ENCODE assay signal across 2 cellular contexts in genomic region chr17:11618861-11619566, GRCh38.
TF ChIP-seq lines count a peak whose summit lies in the region.

No MANE protein-coding gene starts in this region.

TF ChIP-seq in A549, 52 proteins besides CTCF, POLR2A, EP300 and RAD21 (continued from another document):
- TF ChIP-seq, protein P1, sequence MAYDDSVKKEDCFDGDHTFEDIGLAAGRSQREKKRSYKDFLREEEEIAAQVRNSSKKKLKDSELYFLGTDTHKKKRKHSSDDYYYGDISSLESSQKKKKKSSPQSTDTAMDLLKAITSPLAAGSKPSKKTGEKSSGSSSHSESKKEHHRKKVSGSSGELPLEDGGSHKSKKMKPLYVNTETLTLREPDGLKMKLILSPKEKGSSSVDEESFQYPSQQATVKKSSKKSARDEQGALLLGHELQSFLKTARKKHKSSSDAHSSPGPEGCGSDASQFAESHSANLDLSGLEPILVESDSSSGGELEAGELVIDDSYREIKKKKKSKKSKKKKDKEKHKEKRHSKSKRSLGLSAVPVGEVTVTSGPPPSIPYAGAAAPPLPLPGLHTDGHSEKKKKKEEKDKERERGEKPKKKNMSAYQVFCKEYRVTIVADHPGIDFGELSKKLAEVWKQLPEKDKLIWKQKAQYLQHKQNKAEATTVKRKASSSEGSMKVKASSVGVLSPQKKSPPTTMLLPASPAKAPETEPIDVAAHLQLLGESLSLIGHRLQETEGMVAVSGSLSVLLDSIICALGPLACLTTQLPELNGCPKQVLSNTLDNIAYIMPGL (CRISPR knock-in tag; IDR thresholded peaks at IDR 0.05; ENCODE audit: borderline replicate concordance), result no peak
- TF ChIP-seq KDM1A (IDR thresholded peaks at IDR 0.05; ENCODE audit: low read depth) (no peak), SREBF2 (IDR thresholded peaks at IDR 0.05) (no peak), PHF8 (IDR thresholded peaks at IDR 0.05; ENCODE audit: borderline replicate concordance, low read depth) (no peak), FOSB (CRISPR knock-in tag; IDR thresholded peaks at IDR 0.05) (no peak), NPAS2 (CRISPR knock-in tag; IDR thresholded peaks at IDR 0.05; ENCODE audit: borderline replicate concordance) (no peak), EHF (CRISPR knock-in tag; IDR thresholded peaks at IDR 0.05) (no peak), SMC3 (IDR thresholded peaks at IDR 0.05) (no peak), ESRRA (IDR thresholded peaks at IDR 0.05; ENCODE audit: borderline replicate concordance, low read length) (no peak), FOXS1 (CRISPR knock-in tag; IDR thresholded peaks at IDR 0.05) (no peak), HDAC2 (IDR thresholded peaks at IDR 0.05) (no peak), HOXA7 (CRISPR knock-in tag; IDR thresholded peaks at IDR 0.05) (no peak), TFCP2L1 (CRISPR knock-in tag; IDR thresholded peaks at IDR 0.05) (no peak), ZFP36 (IDR thresholded peaks at IDR 0.05; ENCODE audit: borderline replicate concordance, partially characterized antibody) (no peak)
- TF ChIP-seq, protein P2, sequence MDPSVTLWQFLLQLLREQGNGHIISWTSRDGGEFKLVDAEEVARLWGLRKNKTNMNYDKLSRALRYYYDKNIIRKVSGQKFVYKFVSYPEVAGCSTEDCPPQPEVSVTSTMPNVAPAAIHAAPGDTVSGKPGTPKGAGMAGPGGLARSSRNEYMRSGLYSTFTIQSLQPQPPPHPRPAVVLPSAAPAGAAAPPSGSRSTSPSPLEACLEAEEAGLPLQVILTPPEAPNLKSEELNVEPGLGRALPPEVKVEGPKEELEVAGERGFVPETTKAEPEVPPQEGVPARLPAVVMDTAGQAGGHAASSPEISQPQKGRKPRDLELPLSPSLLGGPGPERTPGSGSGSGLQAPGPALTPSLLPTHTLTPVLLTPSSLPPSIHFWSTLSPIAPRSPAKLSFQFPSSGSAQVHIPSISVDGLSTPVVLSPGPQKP (IDR thresholded peaks at IDR 0.05; ENCODE audit: low read depth, low read length), result no peak
- TF ChIP-seq, protein P3, sequence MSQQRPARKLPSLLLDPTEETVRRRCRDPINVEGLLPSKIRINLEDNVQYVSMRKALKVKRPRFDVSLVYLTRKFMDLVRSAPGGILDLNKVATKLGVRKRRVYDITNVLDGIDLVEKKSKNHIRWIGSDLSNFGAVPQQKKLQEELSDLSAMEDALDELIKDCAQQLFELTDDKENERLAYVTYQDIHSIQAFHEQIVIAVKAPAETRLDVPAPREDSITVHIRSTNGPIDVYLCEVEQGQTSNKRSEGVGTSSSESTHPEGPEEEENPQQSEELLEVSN (IDR thresholded peaks at IDR 0.05; ENCODE audit: borderline replicate concordance, low read depth), result no peak

TF ChIP-seq in GM23338, 12 proteins besides CTCF, POLR2A, EP300 and RAD21:
- TF ChIP-seq, protein P4, sequence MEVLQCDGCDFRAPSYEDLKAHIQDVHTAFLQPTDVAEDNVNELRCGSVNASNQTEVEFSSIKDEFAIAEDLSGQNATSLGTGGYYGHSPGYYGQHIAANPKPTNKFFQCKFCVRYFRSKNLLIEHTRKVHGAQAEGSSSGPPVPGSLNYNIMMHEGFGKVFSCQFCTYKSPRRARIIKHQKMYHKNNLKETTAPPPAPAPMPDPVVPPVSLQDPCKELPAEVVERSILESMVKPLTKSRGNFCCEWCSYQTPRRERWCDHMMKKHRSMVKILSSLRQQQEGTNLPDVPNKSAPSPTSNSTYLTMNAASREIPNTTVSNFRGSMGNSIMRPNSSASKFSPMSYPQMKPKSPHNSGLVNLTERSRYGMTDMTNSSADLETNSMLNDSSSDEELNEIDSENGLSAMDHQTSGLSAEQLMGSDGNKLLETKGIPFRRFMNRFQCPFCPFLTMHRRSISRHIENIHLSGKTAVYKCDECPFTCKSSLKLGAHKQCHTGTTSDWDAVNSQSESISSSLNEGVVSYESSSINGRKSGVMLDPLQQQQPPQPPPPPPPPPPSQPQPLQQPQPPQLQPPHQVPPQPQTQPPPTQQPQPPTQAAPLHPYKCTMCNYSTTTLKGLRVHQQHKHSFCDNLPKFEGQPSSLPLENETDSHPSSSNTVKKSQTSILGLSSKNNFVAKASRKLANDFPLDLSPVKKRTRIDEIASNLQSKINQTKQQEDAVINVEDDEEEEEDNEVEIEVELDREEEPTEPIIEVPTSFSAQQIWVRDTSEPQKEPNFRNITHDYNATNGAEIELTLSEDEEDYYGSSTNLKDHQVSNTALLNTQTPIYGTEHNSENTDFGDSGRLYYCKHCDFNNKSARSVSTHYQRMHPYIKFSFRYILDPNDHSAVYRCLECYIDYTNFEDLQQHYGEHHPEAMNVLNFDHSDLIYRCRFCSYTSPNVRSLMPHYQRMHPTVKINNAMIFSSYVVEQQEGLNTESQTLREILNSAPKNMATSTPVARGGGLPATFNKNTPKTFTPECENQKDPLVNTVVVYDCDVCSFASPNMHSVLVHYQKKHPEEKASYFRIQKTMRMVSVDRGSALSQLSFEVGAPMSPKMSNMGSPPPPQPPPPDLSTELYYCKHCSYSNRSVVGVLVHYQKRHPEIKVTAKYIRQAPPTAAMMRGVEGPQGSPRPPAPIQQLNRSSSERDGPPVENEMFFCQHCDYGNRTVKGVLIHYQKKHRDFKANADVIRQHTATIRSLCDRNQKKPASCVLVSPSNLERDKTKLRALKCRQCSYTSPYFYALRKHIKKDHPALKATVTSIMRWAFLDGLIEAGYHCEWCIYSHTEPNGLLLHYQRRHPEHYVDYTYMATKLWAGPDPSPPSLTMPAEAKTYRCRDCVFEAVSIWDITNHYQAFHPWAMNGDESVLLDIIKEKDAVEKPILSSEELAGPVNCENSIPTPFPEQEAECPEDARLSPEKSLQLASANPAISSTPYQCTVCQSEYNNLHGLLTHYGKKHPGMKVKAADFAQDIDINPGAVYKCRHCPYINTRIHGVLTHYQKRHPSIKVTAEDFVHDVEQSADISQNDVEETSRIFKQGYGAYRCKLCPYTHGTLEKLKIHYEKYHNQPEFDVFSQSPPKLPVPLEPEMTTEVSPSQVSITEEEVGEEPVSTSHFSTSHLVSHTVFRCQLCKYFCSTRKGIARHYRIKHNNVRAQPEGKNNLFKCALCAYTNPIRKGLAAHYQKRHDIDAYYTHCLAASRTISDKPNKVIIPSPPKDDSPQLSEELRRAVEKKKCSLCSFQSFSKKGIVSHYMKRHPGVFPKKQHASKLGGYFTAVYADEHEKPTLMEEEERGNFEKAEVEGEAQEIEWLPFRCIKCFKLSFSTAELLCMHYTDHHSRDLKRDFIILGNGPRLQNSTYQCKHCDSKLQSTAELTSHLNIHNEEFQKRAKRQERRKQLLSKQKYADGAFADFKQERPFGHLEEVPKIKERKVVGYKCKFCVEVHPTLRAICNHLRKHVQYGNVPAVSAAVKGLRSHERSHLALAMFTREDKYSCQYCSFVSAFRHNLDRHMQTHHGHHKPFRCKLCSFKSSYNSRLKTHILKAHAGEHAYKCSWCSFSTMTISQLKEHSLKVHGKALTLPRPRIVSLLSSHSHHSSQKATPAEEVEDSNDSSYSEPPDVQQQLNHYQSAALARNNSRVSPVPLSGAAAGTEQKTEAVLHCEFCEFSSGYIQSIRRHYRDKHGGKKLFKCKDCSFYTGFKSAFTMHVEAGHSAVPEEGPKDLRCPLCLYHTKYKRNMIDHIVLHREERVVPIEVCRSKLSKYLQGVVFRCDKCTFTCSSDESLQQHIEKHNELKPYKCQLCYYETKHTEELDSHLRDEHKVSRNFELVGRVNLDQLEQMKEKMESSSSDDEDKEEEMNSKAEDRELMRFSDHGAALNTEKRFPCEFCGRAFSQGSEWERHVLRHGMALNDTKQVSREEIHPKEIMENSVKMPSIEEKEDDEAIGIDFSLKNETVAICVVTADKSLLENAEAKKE (CRISPR knock-in tag; IDR thresholded peaks at IDR 0.05), result no peak
- TF ChIP-seq POLR2AphosphoS5 (IDR thresholded peaks at IDR 0.05; ENCODE audit: low read depth) (no peak), EZH2 (IDR thresholded peaks at IDR 0.05; ENCODE audit: low read depth, unreplicated experiment) (no peak), ZNF331 (CRISPR knock-in tag; IDR thresholded peaks at IDR 0.05; ENCODE audit: low read depth) (no peak), ZNF114 (CRISPR knock-in tag; IDR thresholded peaks at IDR 0.05) (no peak), EZH2phosphoT487 (IDR thresholded peaks at IDR 0.05; ENCODE audit: unreplicated experiment) (no peak), JUNB (IDR thresholded peaks at IDR 0.05; ENCODE audit: unreplicated experiment) (no peak), CREB1 (CRISPR knock-in tag; IDR thresholded peaks at IDR 0.05; ENCODE audit: low read depth) (no peak), NANOG (IDR thresholded peaks at IDR 0.05; ENCODE audit: borderline replicate concordance) (no peak), STAT1 (IDR thresholded peaks at IDR 0.05; ENCODE audit: unreplicated experiment) (no peak)
- TF ChIP-seq, protein P5, sequence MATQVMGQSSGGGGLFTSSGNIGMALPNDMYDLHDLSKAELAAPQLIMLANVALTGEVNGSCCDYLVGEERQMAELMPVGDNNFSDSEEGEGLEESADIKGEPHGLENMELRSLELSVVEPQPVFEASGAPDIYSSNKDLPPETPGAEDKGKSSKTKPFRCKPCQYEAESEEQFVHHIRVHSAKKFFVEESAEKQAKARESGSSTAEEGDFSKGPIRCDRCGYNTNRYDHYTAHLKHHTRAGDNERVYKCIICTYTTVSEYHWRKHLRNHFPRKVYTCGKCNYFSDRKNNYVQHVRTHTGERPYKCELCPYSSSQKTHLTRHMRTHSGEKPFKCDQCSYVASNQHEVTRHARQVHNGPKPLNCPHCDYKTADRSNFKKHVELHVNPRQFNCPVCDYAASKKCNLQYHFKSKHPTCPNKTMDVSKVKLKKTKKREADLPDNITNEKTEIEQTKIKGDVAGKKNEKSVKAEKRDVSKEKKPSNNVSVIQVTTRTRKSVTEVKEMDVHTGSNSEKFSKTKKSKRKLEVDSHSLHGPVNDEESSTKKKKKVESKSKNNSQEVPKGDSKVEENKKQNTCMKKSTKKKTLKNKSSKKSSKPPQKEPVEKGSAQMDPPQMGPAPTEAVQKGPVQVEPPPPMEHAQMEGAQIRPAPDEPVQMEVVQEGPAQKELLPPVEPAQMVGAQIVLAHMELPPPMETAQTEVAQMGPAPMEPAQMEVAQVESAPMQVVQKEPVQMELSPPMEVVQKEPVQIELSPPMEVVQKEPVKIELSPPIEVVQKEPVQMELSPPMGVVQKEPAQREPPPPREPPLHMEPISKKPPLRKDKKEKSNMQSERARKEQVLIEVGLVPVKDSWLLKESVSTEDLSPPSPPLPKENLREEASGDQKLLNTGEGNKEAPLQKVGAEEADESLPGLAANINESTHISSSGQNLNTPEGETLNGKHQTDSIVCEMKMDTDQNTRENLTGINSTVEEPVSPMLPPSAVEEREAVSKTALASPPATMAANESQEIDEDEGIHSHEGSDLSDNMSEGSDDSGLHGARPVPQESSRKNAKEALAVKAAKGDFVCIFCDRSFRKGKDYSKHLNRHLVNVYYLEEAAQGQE (IDR thresholded peaks at IDR 0.05; ENCODE audit: unreplicated experiment), result no peak
- TF ChIP-seq, protein P6, sequence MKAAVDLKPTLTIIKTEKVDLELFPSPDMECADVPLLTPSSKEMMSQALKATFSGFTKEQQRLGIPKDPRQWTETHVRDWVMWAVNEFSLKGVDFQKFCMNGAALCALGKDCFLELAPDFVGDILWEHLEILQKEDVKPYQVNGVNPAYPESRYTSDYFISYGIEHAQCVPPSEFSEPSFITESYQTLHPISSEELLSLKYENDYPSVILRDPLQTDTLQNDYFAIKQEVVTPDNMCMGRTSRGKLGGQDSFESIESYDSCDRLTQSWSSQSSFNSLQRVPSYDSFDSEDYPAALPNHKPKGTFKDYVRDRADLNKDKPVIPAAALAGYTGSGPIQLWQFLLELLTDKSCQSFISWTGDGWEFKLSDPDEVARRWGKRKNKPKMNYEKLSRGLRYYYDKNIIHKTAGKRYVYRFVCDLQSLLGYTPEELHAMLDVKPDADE (IDR thresholded peaks at IDR 0.05), result no peak
